ENCODE assay signal across 10 cellular contexts in the genomic region with DNA sequence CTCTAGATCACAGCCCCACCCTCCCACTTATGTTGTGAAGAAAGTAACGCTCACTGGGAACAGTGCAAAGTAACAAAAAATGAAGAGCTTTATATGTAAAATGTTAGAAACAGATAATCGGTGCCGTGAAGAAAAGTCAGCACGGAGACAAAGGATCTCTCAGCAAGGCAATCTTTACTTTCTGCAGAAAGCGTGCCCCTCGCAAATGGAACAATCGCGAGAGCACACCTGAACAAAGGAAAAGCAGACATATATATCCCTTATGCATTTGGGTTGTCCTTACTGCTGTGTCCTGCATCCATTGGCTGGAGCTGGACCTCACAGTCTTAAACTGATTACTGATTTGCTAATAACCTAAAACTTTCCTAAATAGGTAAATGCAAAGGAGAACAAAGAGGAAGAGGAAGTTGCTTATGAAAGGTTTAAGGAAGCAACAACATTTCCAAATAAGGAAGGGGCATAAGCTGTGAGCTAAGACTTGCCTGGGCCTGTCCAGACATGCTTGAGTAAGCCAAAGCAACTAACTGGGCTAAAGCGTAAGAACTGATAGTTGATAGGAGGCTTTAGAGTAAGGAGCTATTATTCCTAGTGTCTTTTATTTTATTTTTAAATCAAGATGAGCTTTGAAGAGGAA.
DNase-seq lines count a peak whose midpoint lies in the region; ATAC-seq lines count a peak whose summit lies in the region.
"Had no signal": no experiment of that assay in that cellular context is flagged by ENCODE, and none has a peak within 500 bp of the region (broad histone marks: within the 10 kb centered on the region; RNA-seq: fewer than 3 reads in every experiment).

No MANE protein-coding gene starts in this region.

- peaks cover 6 to 31% (median 18%) of the 10 kb centered on the region in 7 donors for H3K9me3 Mint-ChIP-seq in naive B cell

- H3K4me3 Mint-ChIP-seq in naive B cell: peak overlapping the region in 1 of 8 donors; percentile 32

- H3K4me3 ChIP-seq in right cardiac atrium (ENCODE audit: low read length): no peak overlapping the region

- peak overlapping the region; percentile 22 to 86 (median 42) for H3K27ac Mint-ChIP-seq in naive B cell

- H3K4me1 Mint-ChIP-seq in naive B cell: peaks cover 5 to 14% (median 11%) of the 10 kb centered on the region in 3 donors

- ATAC-seq in naive B cell (ENCODE audit: low read depth in 2 of 2) (no peak), right cardiac atrium (no peak), GM21529 (IDR thresholded peaks at IDR 0.05; ENCODE audit: unreplicated experiment) (no peak)

- DNase-seq in DMS153 (lab: John Stamatoyannopoulos, UW) (peak; percentile 2), DMS153 treated with DMSO at 0.1 percent for 48 hours (lab: John Stamatoyannopoulos, UW; ENCODE audit: unreplicated experiment) (no peak), Kasumi-1 (lab: John Stamatoyannopoulos, UW) (peak; percentile 74 to 75), amniotic epithelial cell (ENCODE audit: low read depth) (peak; percentile 52), naive B cell (no peak), right cardiac atrium (no peak), NCI-H128 (lab: John Stamatoyannopoulos, UW; ENCODE audit: unreplicated experiment) (no peak)
- DNase-seq: NCI-H1930; stimulated activated naive CD4-positive, alpha-beta T cell treated with Interleukin-2 at 50 U/mL for 16 hours had no signal

- peaks cover 45 to 50% of the 10 kb centered on the region in 2 donors for H3K36me3 Mint-ChIP-seq in naive B cell

- no peaks in the 10 kb centered on the region for H3K27me3 Mint-ChIP-seq in naive B cell

- H3K9me3 ChIP-seq in right cardiac atrium (ENCODE audit: control insufficient read depth, low read length): no peaks in the 10 kb centered on the region

- intact Hi-C loops in right cardiac atrium (cut with DNase I): no loop called here

- WGBS in right cardiac atrium: 97% methylated on average over 9 of the region's 9 CpGs

- H3K27me3 ChIP-seq in right cardiac atrium (ENCODE audit: control insufficient read depth, insufficient read depth): no peaks in the 10 kb centered on the region

- no peak overlapping the region for H3K27ac ChIP-seq in right cardiac atrium (ENCODE audit: low read length)

- no peaks in the 10 kb centered on the region for H3K4me1 ChIP-seq in right cardiac atrium (ENCODE audit: control insufficient read depth, insufficient read depth, low read length)

Comparison
In these comparisons a context has a peak if more than half of its experiments do, and no peak if none do; other contexts are left out.
1. DNase-seq: peak in DMS153 (single experiment), Kasumi-1 (2 of 2) and amniotic epithelial cell (single experiment); none in DMS153 treated with DMSO at 0.1 percent for 48 hours (single experiment), naive B cell (single experiment), right cardiac atrium (0 of 3) and NCI-H128 (single experiment).